In the genomic region with DNA sequence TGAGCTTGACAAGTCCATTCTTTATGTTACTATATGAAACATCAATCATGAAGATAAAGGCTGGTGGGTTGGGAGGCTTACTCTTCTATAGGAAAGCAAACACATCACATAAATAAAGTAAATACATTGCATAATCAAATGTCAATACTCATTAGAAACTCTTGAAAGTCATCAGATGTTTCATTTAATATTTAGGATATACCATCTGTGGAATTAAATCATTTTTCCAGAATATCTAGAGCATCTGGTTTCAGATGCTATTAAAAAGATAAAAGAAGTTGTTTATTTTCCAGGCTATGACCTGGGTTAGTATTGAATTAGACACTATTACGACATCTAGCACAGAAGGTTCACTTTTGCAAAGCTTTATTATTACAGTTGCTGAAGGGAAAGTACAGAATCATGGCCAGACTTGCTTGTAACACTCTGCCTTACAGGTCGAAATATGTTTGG, we compare ENCODE assay signal across 12 cellular contexts.
DNase-seq lines count a peak whose midpoint lies in the region; ATAC-seq, FAIRE-seq and TF ChIP-seq lines count a peak whose summit lies in the region.
"Had no signal": no experiment of that assay in that cellular context is flagged by ENCODE, and none has a peak within 500 bp of the region (broad histone marks: within the 10 kb centered on the region; RNA-seq: fewer than 3 reads in every experiment).

No MANE protein-coding gene starts in this region.

- H3K36me3 ChIP-seq in SK-N-SH (replicated peaks in 1 of 2; ENCODE audit: control insufficient read depth in 1 of 2, insufficient read depth in 2 of 2, low read length in 1 of 2) (peaks cover 37 to 67% of the 10 kb centered on the region in 2 experiments), right lobe of liver (peaks cover 0 to 11% (median 0%) of the 10 kb centered on the region in 4 donors), transverse colon (no peaks in the 10 kb centered on the region), thyroid gland (peaks cover 6 to 7% of the 10 kb centered on the region in 2 donors), kidney (ENCODE audit: control insufficient read depth in 1 of 2, insufficient read depth in 2 of 2, low read length in 2 of 2) (peaks cover 0 to 2% of the 10 kb centered on the region in 2 donors), endodermal cell (ENCODE audit: control insufficient read depth, insufficient read depth, low read length) (peaks cover 47% of the 10 kb centered on the region)

- no peaks in the 10 kb centered on the region for H3K9me2 ChIP-seq in SK-N-SH

- DNase-seq in SK-N-SH (no peak), right lobe of liver (no peak), transverse colon (no peak), thyroid gland (no peak), kidney (no peak), endodermal cell (no peak)
- DNase-seq: activated naive CD4-positive, alpha-beta T cell treated with anti-CD3 and anti-CD28 coated beads for 36 hours; naive B cell; PC-3 had no signal

- POLR2A ChIA-PET in SK-N-SH (lab: Yijun Ruan, JAX) = no interaction called here

- FAIRE-seq in kidney (lab: Jason Lieb, UNC) = no peak
- FAIRE-seq: H1 had no signal

- in situ Hi-C loops in transverse colon (cut with MboI; ENCODE audit: low pct_ligation_motif_present in 1 of 4, low pct_unique_long_range_greater_than_20kb in 1 of 4, low sequenced_read_pairs in 3 of 4) = loop anchor here in 1 of 4 donors (25.0 kb wide), 2 partner anchors 130 to 230 kb away; a partner anchor contains a TSS

- peaks cover 2% of the 10 kb centered on the region for H3K36me3 Mint-ChIP-seq in endodermal cell (ENCODE audit: low read depth)

- H3K4me1 ChIP-seq in SK-N-SH (ENCODE audit: control insufficient read depth in 1 of 2, insufficient read depth in 2 of 2, low read depth in 1 of 2, low read length in 1 of 2) = peaks cover 61 to 64% of the 10 kb centered on the region in 2 experiments; a peak in 3 of 4 replicates
- peaks cover 0 to 42% (median 13%) of the 10 kb centered on the region in 4 donors for H3K4me1 ChIP-seq in right lobe of liver
- peaks cover 0 to 87% (median 13%) of the 10 kb centered on the region in 4 donors for H3K4me1 ChIP-seq in transverse colon
- H3K4me1 ChIP-seq in thyroid gland = peaks cover 10 to 16% of the 10 kb centered on the region in 2 donors
- H3K4me1 ChIP-seq in kidney (ENCODE audit: control insufficient read depth in 1 of 2, insufficient read depth in 1 of 2, low read depth in 1 of 2, low read length in 2 of 2) = peaks cover 8 to 15% of the 10 kb centered on the region in 2 donors
- no peaks in the 10 kb centered on the region for H3K4me1 ChIP-seq in endodermal cell (ENCODE audit: control insufficient read depth, insufficient read depth, low read length)

- CTCF ChIA-PET in SK-N-SH (lab: Yijun Ruan, JAX) = interaction anchor here (1.0 to 2.2 kb wide), 4 partner anchors 13 to 285 kb away, joined by 3 to 9 read pairs (median 6); a partner anchor contains a TSS

- no peak for TF ChIP-seq CTCF in SK-N-SH (IDR thresholded peaks at IDR 0.05)
- TF ChIP-seq CTCF in right lobe of liver (IDR thresholded peaks at IDR 0.05) = no peak
- no peak for TF ChIP-seq CTCF in transverse colon (IDR thresholded peaks at IDR 0.05)
- no peak for TF ChIP-seq CTCF in thyroid gland (IDR thresholded peaks at IDR 0.05)
- no peak for TF ChIP-seq CTCF in kidney (IDR thresholded peaks at IDR 0.05; ENCODE audit: borderline replicate concordance, extremely low read depth, insufficient read depth)
- TF ChIP-seq CTCF in endodermal cell (conservative IDR thresholded peaks at IDR 0.05) = no peak

- H3K27ac ChIP-seq in SK-N-SH (ENCODE audit: low read depth in 2 of 2, low read length in 1 of 2) (peak overlapping the region; percentile 69 to 99), right lobe of liver (peak overlapping the region in 2 of 3 donors; percentile 10 to 22), transverse colon (peak overlapping the region; percentile 64 to 81 (median 76)), thyroid gland (peak overlapping the region in 1 of 3 donors; percentile 25), kidney (ENCODE audit: low read depth in 2 of 2, low read length in 2 of 2) (peak overlapping the region in 1 of 2 donors; percentile 48), endodermal cell (ENCODE audit: low read depth, low read length) (no peak overlapping the region)

- no peak overlapping the region for H3K27ac Mint-ChIP-seq in endodermal cell
- H3K27ac Mint-ChIP-seq: activated naive CD4-positive, alpha-beta T cell treated with anti-CD3 and anti-CD28 coated beads for 36 hours; naive B cell; stimulated activated effector memory CD8-positive, alpha-beta T cell treated with anti-CD3 and anti-CD28 coated beads, Interleukin-12 subunit alpha, Interleukin-12 subunit beta, amount 100 ng/mL, for 72 hours had no signal

- peaks cover 73% of the 10 kb centered on the region for H3K79me2 ChIP-seq in SK-N-SH (ENCODE audit: insufficient read depth)

- intact Hi-C loops in right lobe of liver (cut with DNase I) = no loop called here
- intact Hi-C loops in transverse colon (cut with DNase I; ENCODE audit: low total_unique reads) = no loop called here
- intact Hi-C loops in thyroid gland (cut with DNase I) = no loop called here
- intact Hi-C loops in kidney (cut with DNase I) = no loop called here

- peak in 1 of 2 experiments; percentile 48; a peak in 1 of 4 replicates for TF ChIP-seq EP300 in SK-N-SH (IDR thresholded peaks at IDR 0.05; ENCODE audit: borderline replicate concordance in 1 of 2, low read depth in 1 of 2, low read length in 1 of 2)
- TF ChIP-seq EP300 in transverse colon (IDR thresholded peaks at IDR 0.05; ENCODE audit: low read depth) = no peak

- H3K27me3 ChIP-seq in SK-N-SH (ENCODE audit: insufficient read depth) = no peaks in the 10 kb centered on the region
- no peaks in the 10 kb centered on the region for H3K27me3 ChIP-seq in right lobe of liver
- H3K27me3 ChIP-seq in transverse colon = no peaks in the 10 kb centered on the region
- no peaks in the 10 kb centered on the region for H3K27me3 ChIP-seq in thyroid gland
- no peaks in the 10 kb centered on the region for H3K27me3 ChIP-seq in endodermal cell (ENCODE audit: control insufficient read depth, insufficient read depth, low read length, poor library complexity, severe bottlenecking)

- peaks cover 28% of the 10 kb centered on the region for H3F3A ChIP-seq in SK-N-SH (replicated peaks; ENCODE audit: insufficient read depth)

- H3K4me3 Mint-ChIP-seq in endodermal cell = no peak overlapping the region
- H3K4me3 Mint-ChIP-seq: activated naive CD4-positive, alpha-beta T cell treated with anti-CD3 and anti-CD28 coated beads for 36 hours; naive B cell; stimulated activated effector memory CD8-positive, alpha-beta T cell treated with anti-CD3 and anti-CD28 coated beads, Interleukin-12 subunit alpha, Interleukin-12 subunit beta, amount 100 ng/mL, for 72 hours had no signal

- ATAC-seq in esophagus mucosa = peak; percentile 63
- peak; percentile 74 to 84 (median 82) for ATAC-seq in right lobe of liver
- ATAC-seq: PC-3; stimulated activated effector memory CD8-positive, alpha-beta T cell treated with anti-CD3 and anti-CD28 coated beads, Interleukin-12 subunit alpha, Interleukin-12 subunit beta, amount 100 ng/mL, for 72 hours had no signal

- H3K9ac ChIP-seq in SK-N-SH (no peak overlapping the region), kidney (ENCODE audit: low read length in 2 of 2) (no peak overlapping the region), endodermal cell (ENCODE audit: extremely low read depth, low read length, poor library complexity, severe bottlenecking) (no peak overlapping the region)

- no peak overlapping the region for H3K4me3 ChIP-seq in SK-N-SH (ENCODE audit: low read depth in 2 of 2, low read length in 1 of 2)
- no peak overlapping the region for H3K4me3 ChIP-seq in right lobe of liver
- H3K4me3 ChIP-seq in transverse colon = no peak overlapping the region
- no peak overlapping the region for H3K4me3 ChIP-seq in thyroid gland (replicated peaks in 1 of 3)
- H3K4me3 ChIP-seq in kidney (ENCODE audit: low read length in 2 of 2) = no peak overlapping the region
- H3K4me3 ChIP-seq in endodermal cell (ENCODE audit: low read length) = no peak overlapping the region

- H2AFZ ChIP-seq in SK-N-SH (ENCODE audit: low read depth) = no peak overlapping the region

- H3K9me3 ChIP-seq in SK-N-SH (no peaks in the 10 kb centered on the region), right lobe of liver (no peaks in the 10 kb centered on the region), transverse colon (no peaks in the 10 kb centered on the region), thyroid gland (no peaks in the 10 kb centered on the region), kidney (ENCODE audit: control insufficient read depth in 1 of 2, low read length in 2 of 2) (no peaks in the 10 kb centered on the region), endodermal cell (ENCODE audit: control insufficient read depth, low read length) (no peaks in the 10 kb centered on the region)

- TF ChIP-seq POLR2A in right lobe of liver (IDR thresholded peaks at IDR 0.05) (no peak), transverse colon (IDR thresholded peaks at IDR 0.05) (no peak), thyroid gland (IDR thresholded peaks at IDR 0.05) (no peak)

- peaks cover 13% of the 10 kb centered on the region for H3K4me1 Mint-ChIP-seq in endodermal cell

- H3K9me3 Mint-ChIP-seq in endodermal cell = no peaks in the 10 kb centered on the region
- H3K9me3 Mint-ChIP-seq: activated naive CD4-positive, alpha-beta T cell treated with anti-CD3 and anti-CD28 coated beads for 36 hours; naive B cell; stimulated activated effector memory CD8-positive, alpha-beta T cell treated with anti-CD3 and anti-CD28 coated beads, Interleukin-12 subunit alpha, Interleukin-12 subunit beta, amount 100 ng/mL, for 72 hours had no signal

- 40% methylated on average over 2 of the region's 2 CpGs for WGBS in SK-N-SH (ENCODE audit: low lambda C conversion rate)
- WGBS in right lobe of liver (ENCODE audit: insufficient coverage, low coverage, low lambda C conversion rate, missing lambda C conversion rate) = 24% methylated on average over 2 of the region's 2 CpGs
- WGBS in transverse colon (ENCODE audit: low coverage in 1 of 2), 2 donors = 56 to 65% methylated on average over 2 of the region's 2 CpGs
- WGBS in thyroid gland, 2 donors = 80 to 85% methylated on average over 2 of the region's 2 CpGs
- WGBS in endodermal cell (ENCODE audit: insufficient coverage in 1 of 2, insufficient read length in 1 of 2), 2 experiments = 83 to 97% methylated on average over 1 to 2 of the region's 2 CpGs

- H4K20me1 ChIP-seq in SK-N-SH (ENCODE audit: insufficient read depth) = peaks cover 5% of the 10 kb centered on the region; the same call in 1 of the 2 replicates

- no peaks in the 10 kb centered on the region for H3K27me3 Mint-ChIP-seq in endodermal cell (ENCODE audit: insufficient read depth)
- H3K27me3 Mint-ChIP-seq: naive B cell had no signal

- TF ChIP-seq RAD21 in SK-N-SH (IDR thresholded peaks at IDR 0.05; ENCODE audit: low read length) = no peak

- H3K4me2 ChIP-seq in SK-N-SH = peak overlapping the region; percentile 23; the same call in 1 of the 2 replicates

TF ChIP-seq in SK-N-SH, 30 proteins besides CTCF, POLR2A, EP300 and RAD21 (continues in another document):
- no peak for TF ChIP-seq CHD2 (IDR thresholded peaks at IDR 0.05; ENCODE audit: low read length, partially characterized antibody)
- no peak for TF ChIP-seq SMC3 (IDR thresholded peaks at IDR 0.05; ENCODE audit: low read depth, low read length)
- 0 out of 2 replicates have a peak, but pooled peaks have one; percentile 6 for TF ChIP-seq RCOR1 (IDR thresholded peaks at IDR 0.05; ENCODE audit: low read length)
- peak; percentile 70 for TF ChIP-seq GATA2 (CRISPR knock-in tag; IDR thresholded peaks at IDR 0.05)
